In the genomic region with DNA sequence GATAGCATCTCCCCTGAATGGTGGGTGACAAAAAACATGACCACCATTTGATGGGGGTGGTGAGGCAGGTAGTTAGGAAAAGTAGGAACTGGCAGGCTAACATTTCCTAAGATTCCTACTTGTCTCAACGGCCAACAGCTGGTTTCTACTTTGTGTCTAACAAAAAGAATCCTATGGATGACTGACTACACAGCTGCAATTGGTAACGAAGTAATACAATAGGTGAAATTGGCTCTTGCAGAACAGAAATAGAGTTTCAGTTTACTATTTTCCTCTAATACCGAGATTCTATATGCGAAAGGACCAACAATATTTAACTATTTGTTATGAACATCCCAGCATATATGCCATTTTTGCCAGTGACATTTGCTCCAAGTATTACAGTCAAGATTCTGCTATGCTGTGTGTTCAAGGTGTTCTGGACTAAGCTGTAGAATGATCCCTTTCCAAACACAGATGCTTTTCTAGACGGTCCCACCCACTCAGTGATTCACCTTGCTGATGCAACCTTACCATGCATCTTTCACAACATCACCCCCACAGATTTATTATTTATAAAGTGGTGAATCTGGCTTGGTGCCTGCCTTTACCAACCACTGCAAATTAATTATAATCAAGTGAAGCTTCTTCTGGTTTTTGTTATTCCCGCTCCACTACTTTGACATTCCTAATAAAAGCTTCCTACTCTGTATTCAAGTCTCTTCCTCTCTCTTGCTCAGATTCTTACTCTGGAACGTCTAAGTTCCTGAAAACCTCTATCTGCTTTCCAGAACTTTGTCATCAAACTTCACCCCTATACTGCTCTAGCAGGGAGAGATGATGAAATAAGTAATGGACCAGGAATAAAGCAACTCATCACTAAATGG, we compare ENCODE assay signal across 9 cellular contexts.
DNase-seq lines count a peak whose midpoint lies in the region; ATAC-seq lines count a peak whose summit lies in the region.
"Had no signal": no experiment of that assay in that cellular context is flagged by ENCODE, and none has a peak within 500 bp of the region (broad histone marks: within the 10 kb centered on the region; RNA-seq: fewer than 3 reads in every experiment).

No MANE protein-coding gene starts in this region.

- peak; percentile 72 for DNase-seq in activated effector memory CD4-positive, alpha-beta T cell treated with anti-CD3 and anti-CD28 coated beads, Interleukin-2, amount 50 U/mL, for 16 hours
- no peak for DNase-seq in activated effector memory CD4-positive, alpha-beta T cell treated with Interleukin-2 at 50 U/mL for 16 hours
- DNase-seq in activated CD4-positive, alpha-beta T cell treated with anti-CD3 and anti-CD28 coated beads, Interleukin-2, amount 50 U/mL, for 4 hours = peak; percentile 27 to 49
- DNase-seq in fibroblast of the conjunctiva (ENCODE audit: low read depth) = peak; percentile 63
- peak; percentile 42 for DNase-seq in stimulated activated naive CD8-positive, alpha-beta T cell treated with anti-CD3 and anti-CD28 coated beads, Interleukin-15, Interleukin-2, amounts not matched to agents 100 U/mL and 50 U/mL, for 24 hours
- no peak for DNase-seq in NCI-H524 (lab: John Stamatoyannopoulos, UW)
- DNase-seq in DMS153 treated with DMSO at 0.1 percent for 48 hours (lab: John Stamatoyannopoulos, UW; ENCODE audit: unreplicated experiment) = no peak
- no peak for DNase-seq in NCI-H1048 (lab: John Stamatoyannopoulos, UW)
- DNase-seq: NCI-H510A had no signal

- ATAC-seq in stimulated activated naive CD8-positive, alpha-beta T cell treated with anti-CD3 and anti-CD28 coated beads, Interleukin-15, Interleukin-2, amounts not matched to agents 100 U/mL and 50 U/mL, for 24 hours = peak; percentile 68

Comparison
In these comparisons a context has a peak if more than half of its experiments do, and no peak if none do; other contexts are left out.
1. DNase-seq: peak in activated effector memory CD4-positive, alpha-beta T cell treated with anti-CD3 and anti-CD28 coated beads, Interleukin-2, amount 50 U/mL, for 16 hours (single experiment), activated CD4-positive, alpha-beta T cell treated with anti-CD3 and anti-CD28 coated beads, Interleukin-2, amount 50 U/mL, for 4 hours (2 of 2), fibroblast of the conjunctiva (single experiment) and stimulated activated naive CD8-positive, alpha-beta T cell treated with anti-CD3 and anti-CD28 coated beads, Interleukin-15, Interleukin-2, amounts not matched to agents 100 U/mL and 50 U/mL, for 24 hours (single experiment); none in activated effector memory CD4-positive, alpha-beta T cell treated with Interleukin-2 at 50 U/mL for 16 hours (single experiment), NCI-H524 (0 of 2), DMS153 treated with DMSO at 0.1 percent for 48 hours (single experiment) and NCI-H1048 (single experiment).